Comparison of ENCODE assay signal across 27 cellular contexts in genomic region chr1:65658122-65658521, GRCh38.
DNase-seq lines count a peak whose midpoint lies in the region; ATAC-seq, FAIRE-seq and TF ChIP-seq lines count a peak whose summit lies in the region.
"Had no signal": no experiment of that assay in that cellular context is flagged by ENCODE, and none has a peak within 500 bp of the region (broad histone marks: within the 10 kb centered on the region; RNA-seq: fewer than 3 reads in every experiment).

No MANE protein-coding gene starts in this region.

- no peak overlapping the region for H3K4me3 Mint-ChIP-seq in MCF 10A (ENCODE audit: unreplicated experiment)
- no peak overlapping the region for H3K4me3 Mint-ChIP-seq in endothelial cell (ENCODE audit: unreplicated experiment)
- no peak overlapping the region for H3K4me3 Mint-ChIP-seq in Caco-2 (ENCODE audit: unreplicated experiment)
- H3K4me3 Mint-ChIP-seq: activated CD4-positive, alpha-beta memory T cell treated with anti-CD3 and anti-CD28 coated beads for 36 hours; CD14-positive monocyte; naive thymus-derived CD8-positive, alpha-beta T cell had no signal

- H3K4me3 ChIP-seq in breast epithelium (no peak overlapping the region), IMR-90 (ENCODE audit: insufficient read depth, low read depth, low read length) (no peak overlapping the region), K562 (no peak overlapping the region), testis (no peak overlapping the region), Caco-2 (ENCODE audit: low read depth, low read length) (no peak overlapping the region)
- H3K4me3 ChIP-seq: adrenal gland, HAP-1, heart left ventricle, tibial nerve had no signal

- H3K36me3 ChIP-seq in breast epithelium (no peaks in the 10 kb centered on the region), IMR-90 (ENCODE audit: control insufficient read depth, insufficient read depth, low read length) (no peaks in the 10 kb centered on the region), K562 (ENCODE audit: control insufficient read depth, insufficient read depth, low read length) (no peaks in the 10 kb centered on the region), testis (ENCODE audit: low read depth, missing control alignments) (no peaks in the 10 kb centered on the region), Caco-2 (ENCODE audit: control insufficient read depth, insufficient read depth, low read length) (no peaks in the 10 kb centered on the region)
- H3K36me3 ChIP-seq: adrenal gland, HAP-1, heart left ventricle, tibial nerve had no signal

- BruUV-seq in MCF 10A (replicated peaks; lab: Mats Ljungman, UMichigan) (no TSS peak), IMR-90 (replicated peaks; lab: Mats Ljungman, UMichigan) (no TSS peak), K562 (replicated peaks; lab: Mats Ljungman, UMichigan) (no TSS peak), Caco-2 (replicated peaks; lab: Mats Ljungman, UMichigan) (no TSS peak)

- TF ChIP-seq CTCF in MCF 10A (IDR thresholded peaks at IDR 0.05; ENCODE audit: unreplicated experiment) (no peak), breast epithelium (IDR thresholded peaks at IDR 0.05) (no peak), IMR-90 (conservative IDR thresholded peaks at IDR 0.05; ENCODE audit: low read depth, low read length) (no peak), K562 (IDR thresholded peaks at IDR 0.05 in 2 of 3, conservative IDR thresholded peaks at IDR 0.05 in 1 of 3; ENCODE audit: insufficient read depth in 2 of 3, low read depth in 1 of 3, low read length in 3 of 3) (no peak), testis (IDR thresholded peaks at IDR 0.05) (no peak), endothelial cell (IDR thresholded peaks at IDR 0.05; ENCODE audit: unreplicated experiment) (no peak), Caco-2 (IDR thresholded peaks at IDR 0.05; ENCODE audit: insufficient read depth in 1 of 2, low read depth in 1 of 2, low read length in 1 of 2, severe bottlenecking in 1 of 2, unreplicated experiment in 1 of 2) (no peak)

- intact Hi-C loops in MCF 10A (cut with micrococcal nuclease) (no loop called here), breast epithelium (cut with DNase I; ENCODE audit: low total_unique reads) (no loop called here), IMR-90 (cut with micrococcal nuclease) (no loop called here), K562 (cut with micrococcal nuclease) (no loop called here), testis (cut with DNase I; ENCODE audit: low total_unique reads) (no loop called here), Caco-2 (cut with micrococcal nuclease; ENCODE audit: unreplicated experiment) (no loop called here)

- no peak overlapping the region for H2BK15ac ChIP-seq in IMR-90 (ENCODE audit: low read depth, low read length)

- H2AFZ ChIP-seq in IMR-90 (replicated peaks; ENCODE audit: low read length, poor library complexity) (no peak overlapping the region), K562 (ENCODE audit: low read depth, low read length) (no peak overlapping the region; the same call in 1 of the 2 replicates)

- H3K27me3 ChIP-seq in breast epithelium: no peaks in the 10 kb centered on the region
- no peaks in the 10 kb centered on the region for H3K27me3 ChIP-seq in IMR-90 (ENCODE audit: control insufficient read depth, insufficient read depth, low read length)
- H3K27me3 ChIP-seq in K562 (ENCODE audit: control insufficient read depth in 2 of 2, insufficient read depth in 2 of 2, low read length in 2 of 2): no peaks in the 10 kb centered on the region
- no peaks in the 10 kb centered on the region for H3K27me3 ChIP-seq in testis
- H3K27me3 ChIP-seq in Caco-2 (replicated peaks; ENCODE audit: control insufficient read depth, insufficient read depth, low read length): no peaks in the 10 kb centered on the region
- H3K27me3 ChIP-seq: adrenal gland, heart left ventricle, tibial nerve had no signal

- CTCF ChIA-PET in MCF 10A (lab: Yijun Ruan, JAX) (interaction anchor here (0.6 kb wide), 1 partner anchor 567 kb away, joined by 3 read pairs; no protein-coding TSS in a partner anchor), IMR-90 (lab: Yijun Ruan, JAX) (interaction anchor here (0.7 kb wide), 1 partner anchor 286 kb away, joined by 3 read pairs; no protein-coding TSS in a partner anchor), K562 (lab: Yijun Ruan, JAX; ENCODE audit: low intra/inter-chr PET ratio) (no interaction called here), Caco-2 (lab: Charles Lee) (no interaction called here)

- H4K20me1 ChIP-seq in IMR-90 (ENCODE audit: insufficient read depth, low read length): no peaks in the 10 kb centered on the region
- H4K20me1 ChIP-seq in K562 (replicated peaks; ENCODE audit: control insufficient read depth, insufficient read depth, low read length): no peaks in the 10 kb centered on the region

- H3K9me3 ChIP-seq in breast epithelium: peaks cover 0 to 6% of the 10 kb centered on the region in 2 donors
- H3K9me3 ChIP-seq in IMR-90 (ENCODE audit: control insufficient read depth, insufficient read depth, low read length): no peaks in the 10 kb centered on the region
- 0 out of 2 replicates have a peak, but pooled peaks cover 2% of the 10 kb centered on the region for H3K9me3 ChIP-seq in K562 (replicated peaks; ENCODE audit: control insufficient read depth, insufficient read depth, low read depth, low read length)
- no peaks in the 10 kb centered on the region for H3K9me3 ChIP-seq in testis
- H3K9me3 ChIP-seq in Caco-2: no peaks in the 10 kb centered on the region
- H3K9me3 ChIP-seq: adrenal gland, HAP-1, tibial nerve had no signal

- H3K79me2 ChIP-seq in K562 (ENCODE audit: control insufficient read depth, insufficient read depth, low read length): no peaks in the 10 kb centered on the region

- H3K56ac ChIP-seq in IMR-90 (ENCODE audit: extremely low read depth, insufficient read depth, low read length): no peak overlapping the region

- no peak for TF ChIP-seq EP300 in K562 (IDR thresholded peaks at IDR 0.05; ENCODE audit: low read length)

- no peaks in the 10 kb centered on the region for H3K9me3 Mint-ChIP-seq in MCF 10A (ENCODE audit: unreplicated experiment)
- H3K9me3 Mint-ChIP-seq in endothelial cell (ENCODE audit: unreplicated experiment): no peaks in the 10 kb centered on the region
- H3K9me3 Mint-ChIP-seq in Caco-2 (ENCODE audit: unreplicated experiment): no peaks in the 10 kb centered on the region

- dilution Hi-C loops in IMR-90 (cut with HindIII; ENCODE audit: low sequenced_read_pairs, unreplicated experiment): no loop called here

- H3K9me1 ChIP-seq in IMR-90 (ENCODE audit: insufficient read depth, low read length) (no peaks in the 10 kb centered on the region), K562 (ENCODE audit: control insufficient read depth, insufficient read depth, low read length) (no peaks in the 10 kb centered on the region)

- H3K36me3 Mint-ChIP-seq in MCF 10A (ENCODE audit: insufficient read depth, unreplicated experiment) (no peaks in the 10 kb centered on the region), endothelial cell (ENCODE audit: low read depth, unreplicated experiment) (no peaks in the 10 kb centered on the region), Caco-2 (ENCODE audit: insufficient read depth, unreplicated experiment) (no peaks in the 10 kb centered on the region)
- H3K36me3 Mint-ChIP-seq: activated CD4-positive, alpha-beta memory T cell treated with anti-CD3 and anti-CD28 coated beads for 36 hours; CD14-positive monocyte; naive thymus-derived CD8-positive, alpha-beta T cell had no signal

- H2BK5ac ChIP-seq in IMR-90 (ENCODE audit: low read depth, low read length, poor library complexity, severe bottlenecking): no peak overlapping the region

- H3K9ac ChIP-seq in IMR-90 (ENCODE audit: low read depth, low read length): no peak overlapping the region
- no peak overlapping the region for H3K9ac ChIP-seq in K562 (ENCODE audit: insufficient read depth in 1 of 2, low read depth in 2 of 2, low read length in 2 of 2)

- H4K5ac ChIP-seq in IMR-90 (ENCODE audit: low read depth, low read length): no peak overlapping the region

- no peaks in the 10 kb centered on the region for H3K79me1 ChIP-seq in IMR-90 (ENCODE audit: low read depth in 1 of 2, low read length in 2 of 2)

- no peak for FAIRE-seq in K562 (lab: Jason Lieb, UNC)
- FAIRE-seq: D721Med, RCC 7860 had no signal

- no CpG with 5 or more reads among the region's 4 CpGs for WGBS in IMR-90 (ENCODE audit: extremely low coverage in 2 of 2, insufficient read length in 1 of 2), 2 experiments
- 36% methylated on average over 4 of the region's 4 CpGs for WGBS in K562 (ENCODE audit: insufficient coverage, low coverage, missing lambda C conversion rate)
- WGBS in testis, 2 donors: 52 to 59% methylated on average over 4 of the region's 4 CpGs

- H3K4ac ChIP-seq in IMR-90 (ENCODE audit: low read depth, low read length): no peak overlapping the region

- H3K27ac Mint-ChIP-seq in MCF 10A (ENCODE audit: low read depth, unreplicated experiment) (no peak overlapping the region), endothelial cell (ENCODE audit: unreplicated experiment) (no peak overlapping the region), Caco-2 (ENCODE audit: unreplicated experiment) (no peak overlapping the region)
- H3K27ac Mint-ChIP-seq: activated CD4-positive, alpha-beta memory T cell treated with anti-CD3 and anti-CD28 coated beads for 36 hours; CD14-positive monocyte; naive thymus-derived CD8-positive, alpha-beta T cell had no signal

- H3K14ac ChIP-seq in IMR-90 (replicated peaks; ENCODE audit: low read depth, low read length): no peak overlapping the region

- TF ChIP-seq POLR2A in breast epithelium (IDR thresholded peaks at IDR 0.05) (no peak), IMR-90 (IDR thresholded peaks at IDR 0.05; ENCODE audit: low read depth, low read length) (no peak), K562 (conservative IDR thresholded peaks at IDR 0.05) (no peak), testis (IDR thresholded peaks at IDR 0.05) (no peak)

- H3K27ac ChIP-seq in breast epithelium: no peak overlapping the region
- no peak overlapping the region for H3K27ac ChIP-seq in IMR-90 (ENCODE audit: insufficient read depth, low read length)
- no peak overlapping the region for H3K27ac ChIP-seq in K562 (ENCODE audit: extremely low read depth, low read depth, low read length)
- H3K27ac ChIP-seq in testis: no peak overlapping the region
- H3K27ac ChIP-seq: adrenal gland, heart left ventricle, tibial nerve had no signal

- TF ChIP-seq RAD21 in IMR-90 (IDR thresholded peaks at IDR 0.05; ENCODE audit: low read length) (no peak), K562 (CRISPR knock-in tag; conservative IDR thresholded peaks at IDR 0.05 in 1 of 2, IDR thresholded peaks at IDR 0.05 in 1 of 2) (no peak)

- DNase-seq in MCF 10A (ENCODE audit: unreplicated experiment) (peak; percentile 26), breast epithelium (ENCODE audit: low spot score in 2 of 2) (no peak), IMR-90 (peak; percentile 11), K562 (ENCODE audit: extremely low read depth in 1 of 4, low spot score in 3 of 4) (peak; percentile 11 to 20 (median 13)), testis (no peak), endothelial cell (ENCODE audit: low spot score) (no peak), Caco-2 (no peak)
- DNase-seq: activated CD4-positive, alpha-beta memory T cell treated with anti-CD3 and anti-CD28 coated beads for 36 hours; activated gamma-delta T cell treated with Interleukin-2 at 50 U/mL for 16 hours; activated T-cell treated with anti-CD3 and anti-CD28 coated beads for 4 hours; heart left ventricle; Karpas-422; left colon; naive thymus-derived CD8-positive, alpha-beta T cell; NCI-H1417 treated with DMSO at 0.1 percent for 48 hours; NCI-H510A treated with DMSO at 0.1 percent for 48 hours; retina; stimulated activated CD4-positive, alpha-beta T cell treated with anti-CD3 and anti-CD28 coated beads, Interleukin-4, amount 100 ng/mL, for 24 hours; stimulated activated naive CD8-positive, alpha-beta T cell treated with anti-CD3 and anti-CD28 coated beads, Interleukin-15, Interleukin-2, amounts not matched to agents 100 U/mL and 50 U/mL, for 24 hours; T-helper 2 cell had no signal

- POLR2A ChIA-PET in MCF 10A (lab: Yijun Ruan, JAX): interaction anchor here (0.7 kb wide), 1 partner anchor 146 kb away, joined by 3 read pairs; no protein-coding TSS in a partner anchor
- POLR2A ChIA-PET in IMR-90 (lab: Charles Lee; ENCODE audit: unreplicated experiment): no interaction called here
- POLR2A ChIA-PET in K562 (lab: Yijun Ruan, JAX): no interaction called here
- POLR2A ChIA-PET in Caco-2 (lab: Charles Lee): no interaction called here

- ATAC-seq in IMR-90 (ENCODE audit: low read depth): no peak
- peak; percentile 32; the same call in 2 of the 3 replicates for ATAC-seq in K562
- ATAC-seq in HG03280 (IDR thresholded peaks at IDR 0.05; ENCODE audit: unreplicated experiment): no peak
- ATAC-seq: heart left ventricle; left colon; naive thymus-derived CD8-positive, alpha-beta T cell; stimulated activated naive CD8-positive, alpha-beta T cell treated with anti-CD3 and anti-CD28 coated beads, Interleukin-15, Interleukin-2, amounts not matched to agents 100 U/mL and 50 U/mL, for 24 hours had no signal

- H3K4me2 ChIP-seq in IMR-90 (ENCODE audit: low read depth, low read length): no peak overlapping the region
- H3K4me2 ChIP-seq in K562 (ENCODE audit: insufficient read depth, low read length): no peak overlapping the region

- H3K4me1 Mint-ChIP-seq in MCF 10A (ENCODE audit: insufficient read depth, unreplicated experiment): no peaks in the 10 kb centered on the region
- H3K4me1 Mint-ChIP-seq in endothelial cell (ENCODE audit: unreplicated experiment): no peaks in the 10 kb centered on the region
- H3K4me1 Mint-ChIP-seq in Caco-2 (ENCODE audit: low read depth, unreplicated experiment): no peaks in the 10 kb centered on the region
- H3K4me1 Mint-ChIP-seq: CD14-positive monocyte; naive thymus-derived CD8-positive, alpha-beta T cell had no signal

- H3K27me3 Mint-ChIP-seq in MCF 10A (ENCODE audit: insufficient read depth, unreplicated experiment) (peaks cover 44% of the 10 kb centered on the region), endothelial cell (ENCODE audit: unreplicated experiment) (no peaks in the 10 kb centered on the region), Caco-2 (ENCODE audit: insufficient read depth, unreplicated experiment) (no peaks in the 10 kb centered on the region)

- H4K91ac ChIP-seq in IMR-90 (ENCODE audit: insufficient read depth, low read depth, low read length): no peak overlapping the region

- H2BK20ac ChIP-seq in IMR-90 (ENCODE audit: low read depth, low read length): no peak overlapping the region

- no peak overlapping the region for H3K23ac ChIP-seq in IMR-90 (ENCODE audit: low read depth, low read length)

- no peak overlapping the region for H3K18ac ChIP-seq in IMR-90 (ENCODE audit: low read depth, low read length)

- no peak overlapping the region for H2AK9ac ChIP-seq in IMR-90 (replicated peaks; ENCODE audit: low read depth, low read length, poor library complexity)

- no peak overlapping the region for H2BK120ac ChIP-seq in IMR-90 (ENCODE audit: low read depth, low read length)

- H3K4me1 ChIP-seq in breast epithelium (no peaks in the 10 kb centered on the region), IMR-90 (ENCODE audit: control insufficient read depth, insufficient read depth, low read length) (no peaks in the 10 kb centered on the region), K562 (replicated peaks in 1 of 2; ENCODE audit: control insufficient read depth in 2 of 2, insufficient read depth in 2 of 2, low read length in 2 of 2) (peaks cover 3 to 4% of the 10 kb centered on the region in 2 experiments; a peak in 1 of 5 replicates), testis (no peaks in the 10 kb centered on the region), Caco-2 (no peaks in the 10 kb centered on the region)
- H3K4me1 ChIP-seq: adrenal gland, HAP-1, heart left ventricle, tibial nerve had no signal

- H4K8ac ChIP-seq in IMR-90 (ENCODE audit: low read depth in 2 of 2, low read length in 2 of 2): no peak overlapping the region

- no peak overlapping the region for H2AK5ac ChIP-seq in IMR-90 (ENCODE audit: low read depth, low read length)

- in situ Hi-C loops in IMR-90 (cut with MboI; ENCODE audit: low sequenced_read_pairs): no loop called here
- in situ Hi-C loops in K562 (cut with MboI): no loop called here

Comparison
In these comparisons a context has a peak if more than half of its experiments do, and no peak if none do; other contexts are left out.
1. DNase-seq: peak in MCF 10A (single experiment), IMR-90 (single experiment) and K562 (4 of 4); none in breast epithelium (0 of 2), testis (single experiment), endothelial cell (single experiment) and Caco-2 (0 of 2).
2. CTCF ChIA-PET loops: an anchor here in MCF 10A (0.6 kb wide) and IMR-90 (0.7 kb wide); none called in K562 and Caco-2.